16 cellular contexts compared by ENCODE assay signal in genomic region chr6:157211603-157212455, GRCh38.
"Had no signal": no experiment of that assay in that cellular context is flagged by ENCODE, and none has a peak within 500 bp of the region (broad histone marks: within the 10 kb centered on the region; RNA-seq: fewer than 3 reads in every experiment).

No MANE protein-coding gene starts in this region.

- H3K4me1 ChIP-seq: gastrocnemius medialis, thyroid gland, uterus had no signal

- FAIRE-seq: bronchial epithelial cell, keratinocyte, pancreas, small intestine had no signal

- H3K4me3 ChIP-seq: gastrocnemius medialis, pancreas, thyroid gland, uterus had no signal

- ATAC-seq: activated T-cell treated with anti-CD3 and anti-CD28 coated beads, Interleukin-2, amount 50 U/mL, for 72 hours; gastrocnemius medialis; left ventricle myocardium superior had no signal

- H3K27me3 ChIP-seq: gastrocnemius medialis, pancreas, thyroid gland, uterus had no signal

- H3K36me3 ChIP-seq: uterus had no signal

- H3K27ac ChIP-seq: gastrocnemius medialis, thyroid gland, uterus had no signal

- H3K9me3 ChIP-seq: gastrocnemius medialis, pancreas, thyroid gland, uterus had no signal

- DNase-seq: activated CD4-positive, alpha-beta memory T cell treated with anti-CD3 and anti-CD28 coated beads for 36 hours; activated CD8-positive, alpha-beta memory T cell treated with anti-CD3 and anti-CD28 coated beads, Interleukin-2, amount 50 U/mL, for 4 hours; activated gamma-delta T cell treated with Interleukin-2 at 50 U/mL for 16 hours; activated naive CD8-positive, alpha-beta T cell treated with anti-CD3 and anti-CD28 coated beads, Interleukin-2, amount 10 ng/mL, durations not matched to agents 7 days and 5 days; activated T-cell treated with anti-CD3 and anti-CD28 coated beads, Interleukin-2, amount 50 U/mL, for 72 hours; anterior cingulate cortex; gastrocnemius medialis; left ventricle myocardium superior; mesendoderm; retina; small intestine; thyroid gland; uterus had no signal
